In the genomic region with DNA sequence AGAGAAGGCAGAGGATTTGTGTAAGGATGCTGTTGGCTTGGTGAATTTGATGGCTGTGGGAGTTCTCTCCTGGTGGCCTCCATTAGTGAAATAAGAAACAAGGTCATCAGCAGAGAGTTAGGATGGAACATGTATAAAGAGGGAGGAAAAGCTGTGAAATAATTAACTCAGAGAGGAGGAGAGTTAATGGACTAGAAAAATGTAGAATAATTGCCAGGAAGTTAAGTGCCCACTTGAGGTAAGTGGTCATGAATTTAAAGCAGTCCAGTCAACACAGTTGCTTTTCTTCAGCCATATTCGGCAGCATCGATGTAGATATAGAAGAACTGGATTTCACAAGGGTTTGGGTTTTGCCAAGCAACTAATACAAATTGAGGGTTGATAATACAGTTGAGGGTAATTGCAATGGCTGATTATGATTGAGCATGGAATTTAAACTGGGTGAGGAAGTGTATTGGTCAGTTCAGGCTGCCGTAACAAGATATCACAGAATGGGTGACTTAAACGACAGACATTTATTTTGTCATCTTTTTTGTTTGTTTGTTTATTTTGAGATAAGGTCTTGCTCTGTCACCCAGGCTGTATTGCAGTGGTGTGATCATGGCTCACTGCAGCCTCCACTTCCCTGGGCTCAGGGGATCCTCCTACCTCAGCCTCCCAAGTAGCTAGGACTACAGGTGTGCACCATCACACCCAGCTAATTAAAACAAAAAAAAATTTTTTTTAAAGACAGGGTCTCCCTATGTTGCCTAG, we compare ENCODE assay signal across 35 cellular contexts. TPM values are rescaled to one million over a fixed set of nuclear protein-coding genes. Genes with fewer than 3 reads are reported as not detected.
A peak's percentile ranks its signal among the peaks of the same experiment; 100 is the strongest.
DNase-seq lines count a peak whose midpoint lies in the region; ATAC-seq, FAIRE-seq and TF ChIP-seq lines count a peak whose summit lies in the region.
"Had no signal": no experiment of that assay in that cellular context is flagged by ENCODE, and none has a peak within 500 bp of the region (broad histone marks: within the 10 kb centered on the region; RNA-seq: fewer than 3 reads in every experiment).

No MANE protein-coding gene starts in this region.

- no peak overlapping the region for H3K4ac ChIP-seq in neuronal stem cell (ENCODE audit: low read length)

- ATAC-seq in Right ventricle myocardium superior (ENCODE audit: poor library complexity) (peak; percentile 61), K562 (no peak), right lobe of liver (no peak), HG02884 (IDR thresholded peaks at IDR 0.05; ENCODE audit: unreplicated experiment) (no peak)
- ATAC-seq: A549; activated CD8-positive, alpha-beta T cell treated with anti-CD3 and anti-CD28 coated beads for 36 hours; GM12878; heart right ventricle; left ventricle myocardium superior; naive thymus-derived CD8-positive, alpha-beta T cell; stimulated activated effector memory CD8-positive, alpha-beta T cell treated with anti-CD3 and anti-CD28 coated beads, Interleukin-12 subunit alpha, Interleukin-12 subunit beta, amount 100 ng/mL, for 72 hours had no signal

- H4K20me1 ChIP-seq in K562 (replicated peaks; ENCODE audit: control insufficient read depth, insufficient read depth, low read length) = no peaks in the 10 kb centered on the region

- H2BK15ac ChIP-seq in neuronal stem cell (ENCODE audit: low read length) = no peak overlapping the region

- H3K4me2 ChIP-seq in K562 (ENCODE audit: insufficient read depth, low read length) (no peak overlapping the region), neuronal stem cell (ENCODE audit: insufficient read depth, low read length, poor library complexity, severe bottlenecking) (no peak overlapping the region)
- H3K4me2 ChIP-seq: A549, KMS-11 had no signal

- CTCF ChIA-PET in K562 (lab: Yijun Ruan, JAX; ENCODE audit: low intra/inter-chr PET ratio) = no interaction called here

- TF ChIP-seq POLR2A in K562 (conservative IDR thresholded peaks at IDR 0.05) = no peak
- no peak for TF ChIP-seq POLR2A in right lobe of liver (IDR thresholded peaks at IDR 0.05)

- H3K9me3 ChIP-seq in K562 (replicated peaks; ENCODE audit: control insufficient read depth, insufficient read depth, low read depth, low read length) (no peaks in the 10 kb centered on the region), right lobe of liver (no peaks in the 10 kb centered on the region), neuronal stem cell (replicated peaks in 1 of 2; ENCODE audit: control insufficient read depth in 2 of 2, insufficient read depth in 1 of 2, low read depth in 1 of 2, low read length in 2 of 2) (no peaks in the 10 kb centered on the region)
- H3K9me3 ChIP-seq: A549, heart right ventricle, SJSA1, spleen had no signal

- H3K79me1 ChIP-seq in neuronal stem cell (ENCODE audit: low read depth, low read length) = no peaks in the 10 kb centered on the region

- H3K9ac ChIP-seq in K562 (ENCODE audit: insufficient read depth in 1 of 2, low read depth in 2 of 2, low read length in 2 of 2) = no peak overlapping the region
- no peak overlapping the region for H3K9ac ChIP-seq in neuronal stem cell (ENCODE audit: low read depth, low read length, poor library complexity)
- H3K9ac ChIP-seq: KMS-11 had no signal

- H3K4me3 ChIP-seq in K562 (no peak overlapping the region), right lobe of liver (no peak overlapping the region), neuronal stem cell (ENCODE audit: low read length in 2 of 2) (no peak overlapping the region)
- H3K4me3 ChIP-seq: A549, GM12878, heart right ventricle, SJSA1, spleen had no signal

- in situ Hi-C loops in K562 (cut with MboI) = no loop called here

- H3K36me3 ChIP-seq in K562 (ENCODE audit: control insufficient read depth, insufficient read depth, low read length) (no peaks in the 10 kb centered on the region), right lobe of liver (no peaks in the 10 kb centered on the region), neuronal stem cell (replicated peaks in 1 of 2; ENCODE audit: control insufficient read depth in 2 of 2, insufficient read depth in 2 of 2, low read length in 2 of 2) (no peaks in the 10 kb centered on the region)
- H3K36me3 ChIP-seq: heart right ventricle, SJSA1, spleen had no signal

- H3K27me3 ChIP-seq in K562 (ENCODE audit: control insufficient read depth in 2 of 2, insufficient read depth in 2 of 2, low read length in 2 of 2) = peaks cover 0 to 3% of the 10 kb centered on the region in 2 experiments; a peak in 3 of 5 replicates
- no peaks in the 10 kb centered on the region for H3K27me3 ChIP-seq in right lobe of liver
- H3K27me3 ChIP-seq in neuronal stem cell (ENCODE audit: control insufficient read depth in 3 of 3, insufficient read depth in 3 of 3, low read depth in 1 of 3, low read length in 3 of 3) = peaks cover 0 to 6% (median 0%) of the 10 kb centered on the region in 3 experiments
- H3K27me3 ChIP-seq: SJSA1 had no signal

- no peak overlapping the region for H3K18ac ChIP-seq in neuronal stem cell (ENCODE audit: low read length)

- DNase-seq in Right ventricle myocardium superior (no peak), cardiac septum (ENCODE audit: low spot score) (no peak), NCI-H2227 treated with DMSO at 0.1 percent for 48 hours (lab: John Stamatoyannopoulos, UW) (peak; percentile 10), K562 (ENCODE audit: extremely low read depth in 1 of 4, low spot score in 3 of 4) (no peak), right lobe of liver (no peak), NCI-H2171 (lab: John Stamatoyannopoulos, UW) (no peak), neuronal stem cell (ENCODE audit: low spot score) (no peak)
- DNase-seq: activated CD4-positive, alpha-beta T cell treated with anti-CD3 and anti-CD28 coated beads for 1 hour; activated CD8-positive, alpha-beta T cell treated with anti-CD3 and anti-CD28 coated beads for 36 hours; activated effector memory CD4-positive, alpha-beta T cell treated with Interleukin-2 at 50 U/mL for 16 hours; activated naive CD8-positive, alpha-beta T cell treated with anti-CD3 and anti-CD28 coated beads, Interleukin-2, amount 10 ng/mL, durations not matched to agents 7 days and 5 days; CD8-positive, alpha-beta memory T cell; cerebellar nuclear complex; heart right ventricle; left ventricle myocardium superior; midbrain; naive thymus-derived CD8-positive, alpha-beta T cell; NCI-H2171 treated with DMSO at 0.1 percent for 48 hours; spleen; stimulated activated CD4-positive, alpha-beta T cell treated with anti-CD3 and anti-CD28 coated beads, Interleukin-2, amount 100 ng/mL, for 48 hours; T-helper 1 cell had no signal

- TF ChIP-seq CTCF in K562 (IDR thresholded peaks at IDR 0.05 in 2 of 3, conservative IDR thresholded peaks at IDR 0.05 in 1 of 3; ENCODE audit: insufficient read depth in 2 of 3, low read depth in 1 of 3, low read length in 3 of 3) (no peak), right lobe of liver (IDR thresholded peaks at IDR 0.05) (no peak)

- H2AK5ac ChIP-seq in neuronal stem cell (ENCODE audit: low read depth, low read length) = no peak overlapping the region

- no peak overlapping the region for H4K8ac ChIP-seq in neuronal stem cell (ENCODE audit: low read depth, low read length)

- H2BK120ac ChIP-seq in neuronal stem cell (ENCODE audit: low read depth, low read length) = no peak overlapping the region

- POLR2A ChIA-PET in K562 (lab: Yijun Ruan, JAX) = interaction anchor here (1.3 kb wide), 1 partner anchor 9 kb away, joined by 5 read pairs; no protein-coding TSS in a partner anchor

- no peak overlapping the region for H4K91ac ChIP-seq in neuronal stem cell (ENCODE audit: low read depth, low read length, poor library complexity)

- H2BK5ac ChIP-seq in neuronal stem cell (ENCODE audit: low read length) = no peak overlapping the region

- H3K27ac ChIP-seq in K562 (ENCODE audit: extremely low read depth, low read depth, low read length) (no peak overlapping the region), right lobe of liver (no peak overlapping the region), neuronal stem cell (replicated peaks; ENCODE audit: low read length) (no peak overlapping the region)
- H3K27ac ChIP-seq: A549, epithelial cell of prostate, heart right ventricle, KMS-11, SJSA1, spleen had no signal

- no peaks in the 10 kb centered on the region for H3K9me1 ChIP-seq in K562 (ENCODE audit: control insufficient read depth, insufficient read depth, low read length)

- no peak overlapping the region for H2BK12ac ChIP-seq in neuronal stem cell (ENCODE audit: low read length)

- H3K23ac ChIP-seq in neuronal stem cell (ENCODE audit: low read depth, low read length, poor library complexity) = no peak overlapping the region

- 50% methylated on average over 4 of the region's 4 CpGs for WGBS in K562 (ENCODE audit: insufficient coverage, low coverage, missing lambda C conversion rate)
- 73% methylated on average over 4 of the region's 4 CpGs for WGBS in right lobe of liver (ENCODE audit: insufficient coverage, low coverage, low lambda C conversion rate, missing lambda C conversion rate)
- no CpG with 5 or more reads among the region's 4 CpGs for WGBS in neuronal stem cell (ENCODE audit: extremely low coverage in 2 of 2, insufficient read length in 2 of 2, insufficient replicate concordance in 1 of 2), 2 donors

- H3K4me1 ChIP-seq in K562 (replicated peaks in 1 of 2; ENCODE audit: control insufficient read depth in 2 of 2, insufficient read depth in 2 of 2, low read length in 2 of 2) (peaks cover 3 to 4% of the 10 kb centered on the region in 2 experiments; a peak in 3 of 5 replicates), right lobe of liver (no peaks in the 10 kb centered on the region), neuronal stem cell (ENCODE audit: control insufficient read depth in 2 of 2, insufficient read depth in 1 of 2, low read depth in 1 of 2, low read length in 2 of 2) (peaks cover 1 to 9% of the 10 kb centered on the region in 2 donors)
- H3K4me1 ChIP-seq: spleen had no signal

- no TSS peak for BruUV-seq in K562 (replicated peaks; lab: Mats Ljungman, UMichigan)

- FAIRE-seq in K562 (lab: Jason Lieb, UNC) = no peak
- FAIRE-seq: A549, astrocyte, GM12878, H1, HTR-8/SVneo, RCC 7860 had no signal

- no peak for TF ChIP-seq RAD21 in K562 (CRISPR knock-in tag; conservative IDR thresholded peaks at IDR 0.05 in 1 of 2, IDR thresholded peaks at IDR 0.05 in 1 of 2)

- no peaks in the 10 kb centered on the region for H3K79me2 ChIP-seq in K562 (ENCODE audit: control insufficient read depth, insufficient read depth, low read length)

- intact Hi-C loops in Right ventricle myocardium superior (cut with DNase I) = no loop called here
- intact Hi-C loops in cardiac septum (cut with DNase I) = no loop called here
- intact Hi-C loops in K562 (cut with micrococcal nuclease) = no loop called here
- intact Hi-C loops in right lobe of liver (cut with DNase I) = no loop called here

- TF ChIP-seq EP300 in K562 (IDR thresholded peaks at IDR 0.05; ENCODE audit: low read length) = no peak

- H2AFZ ChIP-seq in K562 (ENCODE audit: low read depth, low read length) (no peak overlapping the region), neuronal stem cell (ENCODE audit: low read length) (no peak overlapping the region)

- H3K14ac ChIP-seq in neuronal stem cell (ENCODE audit: low read length) = no peak overlapping the region

RNA-seq across cellular contexts. Expression of gene KLF17, which starts 31.7 kb away (rescaled TPM):
- total RNA-seq in Right ventricle myocardium superior = not detected
- not detected for total RNA-seq in cardiac septum
- not detected in 2 replicates for total RNA-seq in K562 (2011; cell fraction: chromatin; rRNA removed; ENCODE audit: low replicate concordance)
- 0.13 TPM in 1 of 2 replicates, not detected in the other for total RNA-seq in K562 (2011; cell fraction: nucleolus; rRNA removed)
- not detected in 2 replicates for total RNA-seq in K562 (2011; cell fraction: nucleoplasm; rRNA removed)
- not detected in 2 replicates for total RNA-seq in K562 (2014; rRNA removed)
- total RNA-seq in K562 (2014; rRNA removed; fragmentation: Illumina TruSeq; extraction: Trizol) = not detected in 2 replicates
- not detected in 2 replicates for total RNA-seq in K562 (2015; rRNA removed; fragmentation: Illumina TruSeq; extraction: Trizol)
- total RNA-seq in K562 (2021) = not detected in 2 replicates
- polyA plus RNA-seq in K562 (2011; rRNA removed) = 0.13 TPM in 1 of 2 replicates, not detected in the other
- not detected in 2 replicates for polyA plus RNA-seq in K562 (2011; cell fraction: cytosol; rRNA removed)
- polyA plus RNA-seq in K562 (2011; cell fraction: nucleus; rRNA removed) = not detected in 2 replicates
- polyA plus RNA-seq in K562 (2012) = 0.04 TPM in 1 of 2 replicates, not detected in the other
- polyA plus RNA-seq in K562 (2014; fragmentation: Illumina TruSeq; extraction: Trizol) = not detected in 2 replicates
- under 1 TPM in 1 of 2 experiments, not detected in 1; 0.01 TPM for polyA plus RNA-seq in K562 (2014; fragmentation: Nextera tagmentation; extraction: Ambion mirVana)
- 0.24 TPM in 1 of 2 replicates, not detected in the other for polyA plus RNA-seq in K562 (2014; rRNA removed)
- polyA minus RNA-seq in K562 (2011; rRNA and poly(A)+ RNA removed) = not detected in 2 replicates
- polyA minus RNA-seq in K562 (2011; cell fraction: cytosol; rRNA and poly(A)+ RNA removed) = not detected in 2 replicates
- not detected in 2 replicates for polyA minus RNA-seq in K562 (2011; cell fraction: nucleus; rRNA and poly(A)+ RNA removed)
- total RNA-seq in right lobe of liver = not detected
- polyA plus RNA-seq in neuronal stem cell (2013, experiment 1 of 2) = not detected
- polyA plus RNA-seq in neuronal stem cell (2013, experiment 2 of 2) = not detected
- total RNA-seq: activated CD8-positive, alpha-beta T cell treated with anti-CD3 and anti-CD28 coated beads for 36 hours; activated naive CD8-positive, alpha-beta T cell treated with anti-CD3 and anti-CD28 coated beads, Interleukin-2, amount 10 ng/mL, durations not matched to agents 7 days and 5 days; CD8-positive, alpha-beta memory T cell; Daoy; GM12878; H1; left ventricle myocardium superior; naive thymus-derived CD8-positive, alpha-beta T cell; SJSA1; ureter had no signal
- polyA plus RNA-seq: CD8-positive, alpha-beta memory T cell; GM12878; H1; naive thymus-derived CD8-positive, alpha-beta T cell; spleen had no signal

RNA-seq across cellular contexts. Expression of gene KLF18, which starts 54.5 kb away (rescaled TPM):
- total RNA-seq in Right ventricle myocardium superior = not detected
- not detected for total RNA-seq in cardiac septum
- total RNA-seq in K562 (2011; cell fraction: chromatin; rRNA removed; ENCODE audit: low replicate concordance) = not detected in 2 replicates
- total RNA-seq in K562 (2011; cell fraction: nucleolus; rRNA removed) = not detected in 2 replicates
- not detected in 2 replicates for total RNA-seq in K562 (2011; cell fraction: nucleoplasm; rRNA removed)
- total RNA-seq in K562 (2014; rRNA removed) = not detected in 2 replicates
- total RNA-seq in K562 (2014; rRNA removed; fragmentation: Illumina TruSeq; extraction: Trizol) = not detected in 2 replicates
- not detected in 2 replicates for total RNA-seq in K562 (2015; rRNA removed; fragmentation: Illumina TruSeq; extraction: Trizol)
- total RNA-seq in K562 (2021) = not detected in 2 replicates
- not detected in 2 replicates for polyA plus RNA-seq in K562 (2011; rRNA removed)
- polyA plus RNA-seq in K562 (2011; cell fraction: cytosol; rRNA removed) = not detected in 2 replicates
- polyA plus RNA-seq in K562 (2011; cell fraction: nucleus; rRNA removed) = not detected in 2 replicates
- polyA plus RNA-seq in K562 (2012) = not detected in 2 replicates
- polyA plus RNA-seq in K562 (2014; fragmentation: Illumina TruSeq; extraction: Trizol) = not detected in 2 replicates
- not detected for polyA plus RNA-seq in K562 (2014; fragmentation: Nextera tagmentation; extraction: Ambion mirVana)
- not detected in 2 replicates for polyA plus RNA-seq in K562 (2014; rRNA removed)
- polyA minus RNA-seq in K562 (2011; rRNA and poly(A)+ RNA removed) = not detected in 2 replicates
- polyA minus RNA-seq in K562 (2011; cell fraction: cytosol; rRNA and poly(A)+ RNA removed) = not detected in 2 replicates
- not detected in 2 replicates for polyA minus RNA-seq in K562 (2011; cell fraction: nucleus; rRNA and poly(A)+ RNA removed)
- total RNA-seq in right lobe of liver = not detected
- polyA plus RNA-seq in neuronal stem cell (2013, experiment 1 of 2) = not detected
- polyA plus RNA-seq in neuronal stem cell (2013, experiment 2 of 2) = not detected
- total RNA-seq: activated CD8-positive, alpha-beta T cell treated with anti-CD3 and anti-CD28 coated beads for 36 hours; activated naive CD8-positive, alpha-beta T cell treated with anti-CD3 and anti-CD28 coated beads, Interleukin-2, amount 10 ng/mL, durations not matched to agents 7 days and 5 days; astrocyte; CD8-positive, alpha-beta memory T cell; Daoy; GM12878; heart right ventricle; left ventricle myocardium superior; naive thymus-derived CD8-positive, alpha-beta T cell; osteoblast; SJSA1; spleen; ureter had no signal
- polyA plus RNA-seq: A549; CD8-positive, alpha-beta memory T cell; GM12878; heart right ventricle; naive thymus-derived CD8-positive, alpha-beta T cell; spleen had no signal

RNA-seq across cellular contexts. Expression of gene SLC6A9, which starts 55.6 kb away (rescaled TPM):
- total RNA-seq in Right ventricle myocardium superior (0.78 TPM), cardiac septum (1.8 TPM), K562 (2014; rRNA removed) (4.1 and 8.4 TPM in 2 replicates), K562 (2014; rRNA removed; fragmentation: Illumina TruSeq; extraction: Trizol) (2.5 and 3.0 TPM in 2 replicates), K562 (2015; rRNA removed; fragmentation: Illumina TruSeq; extraction: Trizol) (0.51 and 0.75 TPM in 2 replicates), K562 (2021) (16.7 and 18.7 TPM in 2 replicates), right lobe of liver (1 to 10 TPM in 4 of 6 experiments, under 1 TPM in 2; 0.78 to 2.2 (median 1.9) TPM)
- 15.5 and 41.5 TPM in 2 replicates for total RNA-seq in K562 (2011; cell fraction: chromatin; rRNA removed; ENCODE audit: low replicate concordance)
- 28.5 and 33.8 TPM in 2 replicates for total RNA-seq in K562 (2011; cell fraction: nucleolus; rRNA removed)
- total RNA-seq in K562 (2011; cell fraction: nucleoplasm; rRNA removed) = 21.3 and 22.7 TPM in 2 replicates
- polyA plus RNA-seq in K562 (2011; rRNA removed) (2.9 and 8.8 TPM in 2 replicates), K562 (2014; fragmentation: Illumina TruSeq; extraction: Trizol) (12.9 and 16.7 TPM in 2 replicates), K562 (2014; fragmentation: Nextera tagmentation; extraction: Ambion mirVana) (under 1 TPM; 0.17 to 0.25 TPM), K562 (2014; rRNA removed) (10.5 and 10.6 TPM in 2 replicates)
- 5.7 and 6.6 TPM in 2 replicates for polyA plus RNA-seq in K562 (2011; cell fraction: cytosol; rRNA removed)
- 27.8 and 27.9 TPM in 2 replicates for polyA plus RNA-seq in K562 (2011; cell fraction: nucleus; rRNA removed)
- 6.2 and 54.3 TPM in 2 replicates for polyA plus RNA-seq in K562 (2012)
- 3.7 and 5.1 TPM in 2 replicates for polyA minus RNA-seq in K562 (2011; rRNA and poly(A)+ RNA removed)
- polyA minus RNA-seq in K562 (2011; cell fraction: cytosol; rRNA and poly(A)+ RNA removed) = 2.5 and 5.5 TPM in 2 replicates
- polyA minus RNA-seq in K562 (2011; cell fraction: nucleus; rRNA and poly(A)+ RNA removed) = 6.1 and 10.2 TPM in 2 replicates
- 10.8 TPM for polyA plus RNA-seq in neuronal stem cell (2013, experiment 1 of 2)
- polyA plus RNA-seq in neuronal stem cell (2013, experiment 2 of 2) = 10.8 TPM
- polyA plus RNA-seq: naive thymus-derived CD8-positive, alpha-beta T cell had no signal
